Comparison of ENCODE assay signal across 1 cellular context in genomic region chr2:68466361-68466777, GRCh38.
TF ChIP-seq lines count a peak whose summit lies in the region.

No MANE protein-coding gene starts in this region.

TF ChIP-seq in K562, 482 proteins besides CTCF, POLR2A, EP300 and RAD21 (continued from another document):
- TF ChIP-seq CXXC5 (CRISPR knock-in tag; IDR thresholded peaks at IDR 0.05), result 0 out of 2 replicates have a peak, but pooled peaks have one; percentile 10
- TF ChIP-seq ZNF184 (CRISPR knock-in tag; IDR thresholded peaks at IDR 0.05), result no peak
- no peak for TF ChIP-seq SAP30 (IDR thresholded peaks at IDR 0.05; ENCODE audit: borderline replicate concordance, insufficient read depth, low read depth, low read length, poor library complexity, severe bottlenecking)
- 0 out of 2 replicates have a peak, but pooled peaks have one; percentile 6 for TF ChIP-seq JUNB (CRISPR knock-in tag; conservative IDR thresholded peaks at IDR 0.05)
